ENCODE assay signal across 18 cellular contexts in the genomic region with DNA sequence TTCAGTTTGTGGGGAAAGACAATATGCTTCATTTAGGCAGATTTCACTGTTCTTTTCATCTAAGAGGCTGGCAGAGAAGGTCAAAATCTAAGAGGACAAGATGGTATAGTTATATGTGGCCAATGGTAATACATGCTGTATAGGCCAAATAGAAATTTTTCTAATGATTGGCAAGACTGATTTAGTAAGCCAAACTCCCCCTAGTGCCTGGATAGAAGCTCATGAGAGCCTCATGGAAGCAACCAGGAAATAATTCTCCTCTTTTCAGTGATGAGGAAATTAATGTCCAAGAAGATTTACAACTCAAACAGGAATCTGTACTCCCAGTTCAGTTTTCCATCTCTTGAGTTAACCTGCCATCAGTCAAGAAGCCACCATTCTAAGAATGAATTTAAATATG.
"Had no signal": no experiment of that assay in that cellular context is flagged by ENCODE, and none has a peak within 500 bp of the region (broad histone marks: within the 10 kb centered on the region; RNA-seq: fewer than 3 reads in every experiment).

No MANE protein-coding gene starts in this region.

- H3K27me3 ChIP-seq: gastrocnemius medialis, right atrium auricular region, upper lobe of right lung had no signal

- H3K4me3 ChIP-seq: gastrocnemius medialis, left ventricle myocardium inferior, prostate gland, right atrium auricular region, upper lobe of right lung had no signal

- H3K4me1 ChIP-seq: gastrocnemius medialis, left ventricle myocardium inferior, prostate gland, right atrium auricular region, upper lobe of right lung had no signal

- H3K27ac ChIP-seq: gastrocnemius medialis, left ventricle myocardium inferior, prostate gland, right atrium auricular region, upper lobe of right lung had no signal

- ATAC-seq: activated CD4-positive, alpha-beta T cell treated with anti-CD3 and anti-CD28 coated beads for 36 hours; esophagus mucosa; gastrocnemius medialis; upper lobe of right lung; WTC11 had no signal

- H3K9me3 ChIP-seq: gastrocnemius medialis, left ventricle myocardium inferior, prostate gland, right atrium auricular region, upper lobe of right lung had no signal

- DNase-seq: activated CD4-positive, alpha-beta T cell treated with anti-CD3 and anti-CD28 coated beads for 36 hours; activated CD4-positive, alpha-beta T cell treated with anti-CD3 and anti-CD28 coated beads, Interleukin-2, amount 50 U/mL, for 48 hours; activated gamma-delta T cell; cerebellar nuclear complex; cortex of kidney; gastrocnemius medialis; head of caudate nucleus; left ventricle myocardium inferior; mammary epithelial cell; stimulated activated CD4-positive, alpha-beta T cell treated with anti-CD3 and anti-CD28 coated beads, Interleukin-12 subunit alpha, Interleukin-12 subunit beta, amount 100 ng/mL, for 4 hours; stimulated activated CD4-positive, alpha-beta T cell treated with anti-CD3 and anti-CD28 coated beads, Interleukin-1b, Interleukin-23, amount 100 ng/mL, for 48 hours; stimulated activated CD8-positive, alpha-beta memory T cell treated with anti-CD3 and anti-CD28 coated beads, Interleukin-4, amount 100 ng/mL, for 48 hours; stimulated activated naive CD4-positive, alpha-beta T cell; upper lobe of right lung had no signal

- H3K36me3 ChIP-seq: gastrocnemius medialis, left ventricle myocardium inferior, prostate gland, right atrium auricular region, upper lobe of right lung had no signal
